Comparison of ENCODE assay signal across 18 cellular contexts in genomic region chr11:74695705-74696280, GRCh38. TPM values are rescaled to one million over a fixed set of nuclear protein-coding genes. Genes with fewer than 3 reads are reported as not detected.
A peak's percentile ranks its signal among the peaks of the same experiment; 100 is the strongest.
DNase-seq lines count a peak whose midpoint lies in the region; ATAC-seq and TF ChIP-seq lines count a peak whose summit lies in the region.
"Had no signal": no experiment of that assay in that cellular context is flagged by ENCODE, and none has a peak within 500 bp of the region (broad histone marks: within the 10 kb centered on the region; RNA-seq: fewer than 3 reads in every experiment).

No MANE protein-coding gene starts in this region.

- no peak for TF ChIP-seq CTCF in spleen (IDR thresholded peaks at IDR 0.05 in 8 of 11, conservative IDR thresholded peaks at IDR 0.05 in 3 of 11)

- TF ChIP-seq POLR2A in spleen (IDR thresholded peaks at IDR 0.05): no peak

- no peaks in the 10 kb centered on the region for H3K36me3 ChIP-seq in spleen
- H3K36me3 ChIP-seq: SJCRH30 had no signal

- DNase-seq in ELF-1 (ENCODE audit: low read depth, low spot score) (peak; percentile 67), amniotic epithelial cell (ENCODE audit: low read depth) (peak; percentile 64), iPS-NIHi7 (ENCODE audit: extremely low spot score) (peak; percentile 68), spleen (no peak), NCI-H1930 (lab: John Stamatoyannopoulos, UW) (no peak)
- DNase-seq in stimulated activated CD4-positive, alpha-beta T cell treated with anti-CD3 and anti-CD28 coated beads, Interleukin-2, amount 100 ng/mL, for 24 hours: no peak
- DNase-seq: activated B cell treated with CpG ODN at 0.5 μM for 24 hours; activated CD8-positive, alpha-beta memory T cell treated with anti-CD3 and anti-CD28 coated beads for 24 hours; activated naive CD8-positive, alpha-beta T cell treated with anti-CD3 and anti-CD28 coated beads for 36 hours; AML-193; GDM1; NCI-H146; NCI-H226; SJCRH30; stimulated activated naive CD8-positive, alpha-beta T cell treated with anti-CD3 and anti-CD28 coated beads, Interleukin-15, Interleukin-2, amounts not matched to agents 100 U/mL and 50 U/mL, for 24 hours; T-helper 17 cell had no signal

- ATAC-seq in HG02840 (IDR thresholded peaks at IDR 0.05; ENCODE audit: low FRiP score, unreplicated experiment): no peak
- ATAC-seq: stimulated activated naive CD8-positive, alpha-beta T cell treated with anti-CD3 and anti-CD28 coated beads, Interleukin-15, Interleukin-2, amounts not matched to agents 100 U/mL and 50 U/mL, for 24 hours; T-helper 17 cell had no signal

- intact Hi-C loops in spleen (cut with DNase I; ENCODE audit: low total_unique reads): no loop called here

- no peaks in the 10 kb centered on the region for H3K27me3 ChIP-seq in spleen (replicated peaks in 1 of 7)
- H3K27me3 ChIP-seq: SJCRH30 had no signal

- H3K4me1 ChIP-seq in spleen: peaks cover 0 to 37% (median 21%) of the 10 kb centered on the region in 6 donors

- 84 to 89% (median 87%) methylated on average over 10 to 11 of the region's 11 CpGs for WGBS in spleen, 5 donors

- H3K27ac ChIP-seq in spleen: peak overlapping the region in 7 of 8 donors; percentile 76 to 89 (median 81)
- H3K27ac ChIP-seq: SJCRH30 had no signal

- H3K4me3 ChIP-seq in spleen: no peak overlapping the region
- H3K4me3 ChIP-seq: SJCRH30 had no signal

- no peaks in the 10 kb centered on the region for H3K9me3 ChIP-seq in spleen
- H3K9me3 ChIP-seq: SJCRH30 had no signal

RNA-seq across cellular contexts. Expression of gene CHRDL2, which starts 35.4 kb away (rescaled TPM):
- 1 to 10 TPM in 3 of 7 donors, not detected in 4; 1.5 to 2.2 (median 1.7) TPM for total RNA-seq in spleen
- polyA plus RNA-seq in spleen: under 1 TPM in 2 of 3 donors, not detected in 1; 0.24 to 0.91 TPM
- total RNA-seq: activated B cell treated with CpG ODN at 0.5 μM for 24 hours; activated naive CD8-positive, alpha-beta T cell treated with anti-CD3 and anti-CD28 coated beads for 36 hours; M059J; SJCRH30; T-helper 17 cell had no signal

RNA-seq across cellular contexts. Expression of gene RNF169, which starts 52.9 kb away (rescaled TPM):
- total RNA-seq in spleen: 10 to 100 TPM; 23.1 to 34.1 (median 26.3) TPM
- polyA plus RNA-seq in spleen: 1 to 10 TPM; 2.5 to 4.7 (median 3.6) TPM

Comparison
In these comparisons a context has a peak if more than half of its experiments do, and no peak if none do; other contexts are left out.
1. DNase-seq: peak in ELF-1 (single experiment), amniotic epithelial cell (single experiment) and iPS-NIHi7 (single experiment); none in spleen (single experiment), NCI-H1930 (0 of 2) and stimulated activated CD4-positive, alpha-beta T cell treated with anti-CD3 and anti-CD28 coated beads, Interleukin-2, amount 100 ng/mL, for 24 hours (0 of 2).